ENCODE assay signal across 21 cellular contexts in the genomic region with DNA sequence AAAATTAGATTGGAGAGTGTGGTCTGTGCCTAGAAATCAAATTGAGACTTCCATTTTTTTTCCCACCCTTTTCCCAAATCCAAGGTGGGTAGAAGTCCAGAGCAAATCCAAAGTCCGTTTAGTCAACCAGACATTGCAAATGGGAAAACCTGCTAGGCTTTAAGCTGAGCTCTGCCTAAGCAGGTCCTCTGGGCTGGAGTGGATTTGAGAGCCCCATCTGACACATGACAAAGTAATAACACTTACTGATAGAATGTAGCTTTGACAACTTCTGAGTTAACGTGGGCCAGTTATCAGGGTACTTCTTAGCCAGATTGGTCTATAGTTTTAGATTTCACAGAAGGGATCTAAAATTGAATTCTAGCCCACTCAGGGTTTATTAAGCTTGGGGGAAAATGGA.
"Had no signal": no experiment of that assay in that cellular context is flagged by ENCODE, and none has a peak within 500 bp of the region (broad histone marks: within the 10 kb centered on the region; RNA-seq: fewer than 3 reads in every experiment).

No MANE protein-coding gene starts in this region.

- H3K4me3 ChIP-seq: body of pancreas, cardiac muscle cell, heart right ventricle, pancreas, psoas muscle, right atrium auricular region, spleen, thoracic aorta had no signal

- H3K36me3 ChIP-seq: cardiac muscle cell, heart right ventricle, neutrophil, pancreas, right atrium auricular region, spleen, thoracic aorta had no signal

- H3K27ac ChIP-seq: body of pancreas, cardiac muscle cell, heart right ventricle, neutrophil, pancreas, psoas muscle, right atrium auricular region, spleen, thoracic aorta had no signal

- DNase-seq: activated CD4-positive, alpha-beta T cell treated with anti-CD3 and anti-CD28 coated beads for 1 hour; activated CD4-positive, alpha-beta T cell treated with anti-CD3 and anti-CD28 coated beads, Interleukin-2, amount 50 U/mL, for 1 hour; activated CD8-positive, alpha-beta T cell treated with anti-CD3 and anti-CD28 coated beads, Interleukin-2, amount 10 ng/mL, durations not matched to agents 7 days and 5 days; activated gamma-delta T cell treated with Interleukin-2 at 50 U/mL for 16 hours; anterior cingulate cortex; body of pancreas; foreskin fibroblast; heart right ventricle; left colon; pancreas; psoas muscle; spleen; stimulated activated CD4-positive, alpha-beta T cell treated with anti-CD3 and anti-CD28 coated beads, Interleukin-4, amount 100 ng/mL, for 24 hours; stimulated activated naive CD4-positive, alpha-beta T cell treated with Interleukin-2 at 50 U/mL for 16 hours had no signal

- H3K27me3 ChIP-seq: body of pancreas, cardiac muscle cell, heart right ventricle, neutrophil, pancreas, right atrium auricular region, spleen had no signal

- ATAC-seq: activated CD8-positive, alpha-beta T cell treated with anti-CD3 and anti-CD28 coated beads, Interleukin-2, amount 10 ng/mL, durations not matched to agents 7 days and 5 days; body of pancreas; heart right ventricle; left colon; natural killer cell treated with Interleukin-12 subunit alpha and Interleukin-12 subunit beta and Interleukin-15 and Interleukin-18, amount 100 ng/mL, for 72 hours; pancreas; psoas muscle had no signal

- FAIRE-seq: endometrium, keratinocyte, pancreas had no signal

- H3K4me1 ChIP-seq: body of pancreas, heart right ventricle, pancreas, psoas muscle, right atrium auricular region, spleen had no signal

- H3K9me3 ChIP-seq: body of pancreas, heart right ventricle, neutrophil, pancreas, psoas muscle, right atrium auricular region, thoracic aorta had no signal
